ENCODE assay signal across 16 cellular contexts in the genomic region with DNA sequence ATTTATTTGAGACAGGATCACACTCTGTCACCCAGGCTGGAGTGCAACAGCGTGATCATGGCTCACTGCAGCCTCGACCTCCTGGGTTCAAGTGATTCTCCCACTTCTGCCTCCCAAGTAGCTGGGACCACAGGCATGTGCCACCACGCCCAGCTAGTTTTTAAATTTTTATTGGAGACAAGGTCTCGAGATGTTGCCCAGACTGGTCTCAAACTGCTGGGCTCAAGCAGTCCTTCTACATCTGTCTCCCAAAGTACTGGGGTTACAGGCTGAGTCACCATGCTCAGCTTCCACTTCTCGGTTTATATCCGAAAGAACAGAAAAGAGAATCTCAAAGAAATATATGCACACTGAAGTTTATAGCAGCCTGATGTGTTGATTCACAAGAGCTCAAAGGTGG.
A peak's percentile ranks its signal among the peaks of the same experiment; 100 is the strongest.
DNase-seq lines count a peak whose midpoint lies in the region; ATAC-seq and TF ChIP-seq lines count a peak whose summit lies in the region.
"Had no signal": no experiment of that assay in that cellular context is flagged by ENCODE, and none has a peak within 500 bp of the region (broad histone marks: within the 10 kb centered on the region; RNA-seq: fewer than 3 reads in every experiment).

No MANE protein-coding gene starts in this region.

- H3K4me3 ChIP-seq in lower lobe of right lung (no peak overlapping the region), tibial artery (no peak overlapping the region)

- no peak for TF ChIP-seq CTCF in activated CD8-positive, alpha-beta T cell treated with anti-CD3 and anti-CD28 coated beads for 36 hours (IDR thresholded peaks at IDR 0.05)
- no peak for TF ChIP-seq CTCF in lower lobe of right lung (IDR thresholded peaks at IDR 0.05)
- TF ChIP-seq CTCF in tibial artery (IDR thresholded peaks at IDR 0.05) = no peak

- intact Hi-C loops in activated CD8-positive, alpha-beta T cell treated with anti-CD3 and anti-CD28 coated beads for 36 hours (cut with micrococcal nuclease) = no loop called here
- intact Hi-C loops in lower lobe of right lung (cut with DNase I) = no loop called here
- intact Hi-C loops in tibial artery (cut with DNase I; ENCODE audit: low total_unique reads) = no loop called here

- H3K36me3 ChIP-seq in lower lobe of right lung (no peaks in the 10 kb centered on the region), tibial artery (no peaks in the 10 kb centered on the region)

- CTCF ChIA-PET in activated CD8-positive, alpha-beta T cell treated with anti-CD3 and anti-CD28 coated beads, Interleukin-2, amount 10 ng/mL, durations not matched to agents 7 days and 5 days (lab: Charles Lee) = interaction anchor here (1.8 to 2.0 kb wide), 2 partner anchors 11 to 15 kb away, joined by 6 read pairs; no protein-coding TSS in a partner anchor
- CTCF ChIA-PET in activated CD8-positive, alpha-beta T cell treated with anti-CD3 and anti-CD28 coated beads for 36 hours (lab: Charles Lee) = interaction anchor here (0.9 to 3.5 kb wide), 4 partner anchors 9 to 30 kb away, joined by 3 to 29 read pairs (median 4); no protein-coding TSS in a partner anchor

- peaks cover 3% of the 10 kb centered on the region for H3K9me3 Mint-ChIP-seq in activated CD8-positive, alpha-beta T cell treated with anti-CD3 and anti-CD28 coated beads, Interleukin-2, amount 10 ng/mL, durations not matched to agents 7 days and 5 days (ENCODE audit: insufficient read depth)
- peaks cover 14% of the 10 kb centered on the region for H3K9me3 Mint-ChIP-seq in activated CD8-positive, alpha-beta T cell treated with anti-CD3 and anti-CD28 coated beads for 36 hours
- H3K9me3 Mint-ChIP-seq: CD8-positive, alpha-beta T cell had no signal

- peaks cover 60% of the 10 kb centered on the region for H3K4me1 ChIP-seq in lower lobe of right lung
- H3K4me1 ChIP-seq in tibial artery = peaks cover 0 to 58% (median 38%) of the 10 kb centered on the region in 4 donors

- H3K4me1 Mint-ChIP-seq in activated CD8-positive, alpha-beta T cell treated with anti-CD3 and anti-CD28 coated beads, Interleukin-2, amount 10 ng/mL, durations not matched to agents 7 days and 5 days (ENCODE audit: low read depth) = peaks cover 23% of the 10 kb centered on the region
- H3K4me1 Mint-ChIP-seq in activated CD8-positive, alpha-beta T cell treated with anti-CD3 and anti-CD28 coated beads for 36 hours (ENCODE audit: low read depth) = peaks cover 20% of the 10 kb centered on the region

- POLR2A ChIA-PET in activated CD8-positive, alpha-beta T cell treated with anti-CD3 and anti-CD28 coated beads, Interleukin-2, amount 10 ng/mL, durations not matched to agents 7 days and 5 days (lab: Charles Lee) = no interaction called here
- POLR2A ChIA-PET in activated CD8-positive, alpha-beta T cell treated with anti-CD3 and anti-CD28 coated beads for 36 hours (lab: Charles Lee) = interaction anchor here (1.6 kb wide), 1 partner anchor 190 kb away, joined by 3 read pairs; no protein-coding TSS in a partner anchor

- H3K9me3 ChIP-seq in lower lobe of right lung (no peaks in the 10 kb centered on the region), tibial artery (peaks cover 0 to 3% (median 0%) of the 10 kb centered on the region in 3 donors)

- no peak for DNase-seq in activated CD8-positive, alpha-beta T cell treated with anti-CD3 and anti-CD28 coated beads, Interleukin-2, amount 10 ng/mL, durations not matched to agents 7 days and 5 days
- DNase-seq in activated CD8-positive, alpha-beta T cell treated with anti-CD3 and anti-CD28 coated beads for 36 hours = no peak
- no peak for DNase-seq in caudate nucleus (lab: John Stamatoyannopoulos, UW)
- no peak for DNase-seq in lower lobe of right lung
- DNase-seq in tibial artery = no peak
- DNase-seq in NCI-H774 (lab: John Stamatoyannopoulos, UW) = no peak
- DNase-seq: 8988T; activated effector memory CD4-positive, alpha-beta T cell treated with anti-CD3 and anti-CD28 coated beads, Interleukin-2, amount 50 U/mL, for 16 hours; effector CD4-positive, alpha-beta T cell; NCI-H1105 treated with DMSO at 0.1 percent for 48 hours; NCI-H226; OCI-M1; stimulated activated naive B cell treated with anti-CD40 and anti-IgM and Interleukin-4, amounts not matched to agents 10 μg/mL and 1 μg/mL and 100 μg/mL, for 72 hours had no signal

- peaks cover 29% of the 10 kb centered on the region for H3K27me3 Mint-ChIP-seq in activated CD8-positive, alpha-beta T cell treated with anti-CD3 and anti-CD28 coated beads, Interleukin-2, amount 10 ng/mL, durations not matched to agents 7 days and 5 days (ENCODE audit: low read depth)
- H3K27me3 Mint-ChIP-seq in activated CD8-positive, alpha-beta T cell treated with anti-CD3 and anti-CD28 coated beads for 36 hours = peaks cover 9% of the 10 kb centered on the region

- H3K27me3 ChIP-seq in lower lobe of right lung (ENCODE audit: low read depth) = no peaks in the 10 kb centered on the region
- no peaks in the 10 kb centered on the region for H3K27me3 ChIP-seq in tibial artery

- ATAC-seq in activated CD8-positive, alpha-beta T cell treated with anti-CD3 and anti-CD28 coated beads, Interleukin-2, amount 10 ng/mL, durations not matched to agents 7 days and 5 days = no peak
- no peak for ATAC-seq in activated CD8-positive, alpha-beta T cell treated with anti-CD3 and anti-CD28 coated beads for 36 hours
- no peak for ATAC-seq in lower lobe of right lung
- no peak for ATAC-seq in HG03039 (IDR thresholded peaks at IDR 0.05; ENCODE audit: unreplicated experiment)
- no peak for ATAC-seq in GM21360 (IDR thresholded peaks at IDR 0.05; ENCODE audit: unreplicated experiment)

- H3K27ac ChIP-seq in caudate nucleus (ENCODE audit: low read depth, low read length) (peak overlapping the region; percentile 96), lower lobe of right lung (peak overlapping the region; percentile 86), tibial artery (peak overlapping the region; percentile 60 to 79)

- peak overlapping the region; percentile 4 for H3K27ac Mint-ChIP-seq in activated CD8-positive, alpha-beta T cell treated with anti-CD3 and anti-CD28 coated beads, Interleukin-2, amount 10 ng/mL, durations not matched to agents 7 days and 5 days
- H3K27ac Mint-ChIP-seq in activated CD8-positive, alpha-beta T cell treated with anti-CD3 and anti-CD28 coated beads for 36 hours = no peak overlapping the region
- H3K27ac Mint-ChIP-seq: stimulated activated naive B cell treated with anti-CD40 and anti-IgM and Interleukin-4, amounts not matched to agents 10 μg/mL and 1 μg/mL and 100 μg/mL, for 72 hours had no signal

- H3K4me3 Mint-ChIP-seq in activated CD8-positive, alpha-beta T cell treated with anti-CD3 and anti-CD28 coated beads, Interleukin-2, amount 10 ng/mL, durations not matched to agents 7 days and 5 days = no peak overlapping the region
- no peak overlapping the region for H3K4me3 Mint-ChIP-seq in activated CD8-positive, alpha-beta T cell treated with anti-CD3 and anti-CD28 coated beads for 36 hours
- H3K4me3 Mint-ChIP-seq: stimulated activated naive B cell treated with anti-CD40 and anti-IgM and Interleukin-4, amounts not matched to agents 10 μg/mL and 1 μg/mL and 100 μg/mL, for 72 hours had no signal

- H3K36me3 Mint-ChIP-seq in activated CD8-positive, alpha-beta T cell treated with anti-CD3 and anti-CD28 coated beads, Interleukin-2, amount 10 ng/mL, durations not matched to agents 7 days and 5 days (ENCODE audit: low read depth) = peaks cover 2% of the 10 kb centered on the region
- peaks cover 3% of the 10 kb centered on the region for H3K36me3 Mint-ChIP-seq in activated CD8-positive, alpha-beta T cell treated with anti-CD3 and anti-CD28 coated beads for 36 hours (ENCODE audit: low read depth)
- H3K36me3 Mint-ChIP-seq: CD8-positive, alpha-beta T cell had no signal
